In the genomic region with DNA sequence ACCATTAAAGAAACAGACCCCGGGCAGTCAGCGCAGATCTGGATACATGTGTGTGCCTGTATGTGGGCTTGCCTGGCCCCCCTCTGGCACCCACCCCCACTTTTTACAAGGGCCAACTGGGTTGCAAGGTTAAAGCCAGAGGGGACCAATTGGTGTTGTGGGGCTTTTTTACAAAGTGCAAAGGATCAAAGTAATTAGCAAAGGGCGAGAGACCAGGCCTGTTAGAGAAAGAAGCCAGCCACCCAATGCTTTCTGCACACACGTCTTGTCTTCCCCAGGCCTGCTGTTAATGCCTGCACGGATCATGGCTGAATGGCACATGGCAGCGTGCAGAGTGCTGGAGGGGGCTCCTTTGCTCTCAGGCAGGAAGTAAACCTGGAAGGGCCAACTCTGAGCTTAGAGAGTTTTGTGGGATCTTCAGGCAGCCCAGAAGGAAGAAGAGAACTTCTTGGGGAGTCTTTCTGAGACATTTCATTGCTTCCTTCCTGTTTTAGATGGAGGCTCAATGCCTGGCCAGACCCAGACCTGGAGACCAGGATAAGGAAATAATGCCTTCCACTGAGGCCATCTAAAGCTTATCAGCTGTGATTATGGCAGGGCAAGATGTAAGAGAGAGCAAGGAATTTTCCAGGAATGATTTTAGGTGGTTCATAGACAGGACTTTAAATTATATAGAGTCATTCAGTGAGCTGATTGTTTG, we compare ENCODE assay signal across 33 cellular contexts.
"Had no signal": no experiment of that assay in that cellular context is flagged by ENCODE, and none has a peak within 500 bp of the region (broad histone marks: within the 10 kb centered on the region; RNA-seq: fewer than 3 reads in every experiment).

No MANE protein-coding gene starts in this region.

- H3K9ac ChIP-seq: KMS-11, SK-N-SH had no signal

- DNase-seq: activated CD4-positive, alpha-beta T cell treated with anti-CD3 and anti-CD28 coated beads for 36 hours; activated CD4-positive, alpha-beta T cell treated with anti-CD3 and anti-CD28 coated beads, Interleukin-2, amount 10 ng/mL, durations not matched to agents 7 days and 5 days; activated CD4-positive, alpha-beta T cell treated with anti-CD3 and anti-CD28 coated beads, Interleukin-2, amount 50 U/mL, for 48 hours; activated CD8-positive, alpha-beta T cell treated with anti-CD3 and anti-CD28 coated beads, Interleukin-2, amount 10 ng/mL, durations not matched to agents 7 days and 5 days; activated gamma-delta T cell treated with Interleukin-2 at 50 U/mL for 16 hours; activated naive CD4-positive, alpha-beta T cell treated with anti-CD3 and anti-CD28 coated beads, Interleukin-2, amount 10 ng/mL, durations not matched to agents 7 days and 5 days; activated naive CD8-positive, alpha-beta T cell treated with anti-CD3 and anti-CD28 coated beads for 36 hours; activated T-cell treated with anti-CD3 and anti-CD28 coated beads, Interleukin-2, amount 50 U/mL, for 24 hours; amniotic stem cell; aorta; brain microvascular endothelial cell; MV-4-11; NCI-H1092; NCI-H1436 treated with DMSO at 0.1 percent for 48 hours; NCI-H1694 treated with DMSO at 0.1 percent for 48 hours; NCI-H2029; NCI-H2171; NCI-H510A; NCI-H526; NCI-H748 treated with DMSO at 0.1 percent for 48 hours; NK-92 treated with Interleukin-12 subunit alpha and Interleukin-12 subunit beta, amount 100 ng/mL, for 24 hours; PC-3; Peyer's patch; RPMI8226; SHP77 treated with DMSO at 0.1 percent for 48 hours; SK-N-SH had no signal

- H3K36me3 Mint-ChIP-seq: activated naive CD4-positive, alpha-beta T cell treated with anti-CD3 and anti-CD28 coated beads, Interleukin-2, amount 10 ng/mL, durations not matched to agents 7 days and 5 days; activated naive CD8-positive, alpha-beta T cell treated with anti-CD3 and anti-CD28 coated beads for 36 hours; WTC11 had no signal

- H3K4me3 ChIP-seq: Peyer's patch, SJSA1 had no signal

- H3K4me2 ChIP-seq: KMS-11, SK-N-SH had no signal

- H3K27me3 Mint-ChIP-seq: activated CD4-positive, alpha-beta T cell treated with anti-CD3 and anti-CD28 coated beads for 36 hours; activated CD4-positive, alpha-beta T cell treated with anti-CD3 and anti-CD28 coated beads, Interleukin-2, amount 10 ng/mL, durations not matched to agents 7 days and 5 days; activated naive CD4-positive, alpha-beta T cell treated with anti-CD3 and anti-CD28 coated beads, Interleukin-2, amount 10 ng/mL, durations not matched to agents 7 days and 5 days; activated T-cell treated with anti-CD3 and anti-CD28 coated beads, Interleukin-2, amount 50 U/mL, for 24 hours had no signal

- H3K27ac ChIP-seq: brain microvascular endothelial cell, KMS-11, Peyer's patch, SJSA1 had no signal

- H3K36me3 ChIP-seq: brain microvascular endothelial cell, Peyer's patch, SJSA1 had no signal

- H3K9me3 ChIP-seq: Peyer's patch, SJSA1, SK-N-SH had no signal

- H3K4me3 Mint-ChIP-seq: activated CD4-positive, alpha-beta T cell treated with anti-CD3 and anti-CD28 coated beads for 36 hours; activated CD4-positive, alpha-beta T cell treated with anti-CD3 and anti-CD28 coated beads, Interleukin-2, amount 10 ng/mL, durations not matched to agents 7 days and 5 days; activated CD8-positive, alpha-beta T cell treated with anti-CD3 and anti-CD28 coated beads, Interleukin-2, amount 10 ng/mL, durations not matched to agents 7 days and 5 days; activated naive CD4-positive, alpha-beta T cell treated with anti-CD3 and anti-CD28 coated beads, Interleukin-2, amount 10 ng/mL, durations not matched to agents 7 days and 5 days; activated naive CD8-positive, alpha-beta T cell treated with anti-CD3 and anti-CD28 coated beads for 36 hours; activated T-cell treated with anti-CD3 and anti-CD28 coated beads, Interleukin-2, amount 50 U/mL, for 24 hours; T-helper 1 cell treated with Interleukin-12 subunit alpha and Interleukin-12 subunit beta and Interleukin-4 antibody, amounts not matched to agents 30 μg/mL and 1 μg/mL, for 36 hours; T-helper 2 cell treated with Interferon-gamma antibody and Interleukin-4, amounts not matched to agents 5 μg/mL and 100 μg/mL, for 36 hours; WTC11 had no signal

- H3K27me3 ChIP-seq: brain microvascular endothelial cell, Peyer's patch, SJSA1 had no signal

- H3K4me1 Mint-ChIP-seq: activated CD4-positive, alpha-beta T cell treated with anti-CD3 and anti-CD28 coated beads for 36 hours; activated CD4-positive, alpha-beta T cell treated with anti-CD3 and anti-CD28 coated beads, Interleukin-2, amount 10 ng/mL, durations not matched to agents 7 days and 5 days; activated naive CD4-positive, alpha-beta T cell treated with anti-CD3 and anti-CD28 coated beads, Interleukin-2, amount 10 ng/mL, durations not matched to agents 7 days and 5 days; activated naive CD8-positive, alpha-beta T cell treated with anti-CD3 and anti-CD28 coated beads for 36 hours had no signal

- ATAC-seq: activated CD4-positive, alpha-beta T cell treated with anti-CD3 and anti-CD28 coated beads for 36 hours; activated CD4-positive, CD25-positive, alpha-beta regulatory T cell treated with anti-CD3 and anti-CD28 coated beads, Interleukin-2, amount 50 U/mL, for 24 hours; activated CD8-positive, alpha-beta T cell treated with anti-CD3 and anti-CD28 coated beads, Interleukin-2, amount 10 ng/mL, durations not matched to agents 7 days and 5 days; PC-3; WTC11 had no signal

- H3K27ac Mint-ChIP-seq: activated CD4-positive, alpha-beta T cell treated with anti-CD3 and anti-CD28 coated beads for 36 hours; activated CD4-positive, alpha-beta T cell treated with anti-CD3 and anti-CD28 coated beads, Interleukin-2, amount 10 ng/mL, durations not matched to agents 7 days and 5 days; activated CD8-positive, alpha-beta T cell treated with anti-CD3 and anti-CD28 coated beads, Interleukin-2, amount 10 ng/mL, durations not matched to agents 7 days and 5 days; activated naive CD4-positive, alpha-beta T cell treated with anti-CD3 and anti-CD28 coated beads, Interleukin-2, amount 10 ng/mL, durations not matched to agents 7 days and 5 days; activated naive CD8-positive, alpha-beta T cell treated with anti-CD3 and anti-CD28 coated beads for 36 hours; activated T-cell treated with anti-CD3 and anti-CD28 coated beads, Interleukin-2, amount 50 U/mL, for 24 hours; activated T-helper 2 cell treated with anti-CD3 and anti-CD28 coated beads, Interferon-gamma antibody, Interleukin-2, Interleukin-4, amounts not matched to agents 10 μg/mL and 5 μg/mL and 100 μg/mL, durations not matched to agents 14 hours and 24 hours and 36 hours; T-helper 1 cell treated with Interleukin-12 subunit alpha and Interleukin-12 subunit beta and Interleukin-4 antibody, amounts not matched to agents 30 μg/mL and 1 μg/mL, for 36 hours; T-helper 2 cell treated with Interferon-gamma antibody and Interleukin-4, amounts not matched to agents 5 μg/mL and 100 μg/mL, for 36 hours; WTC11 had no signal

- H3K4me1 ChIP-seq: Peyer's patch had no signal
